ENCODE assay signal across 8 cellular contexts in the genomic region with DNA sequence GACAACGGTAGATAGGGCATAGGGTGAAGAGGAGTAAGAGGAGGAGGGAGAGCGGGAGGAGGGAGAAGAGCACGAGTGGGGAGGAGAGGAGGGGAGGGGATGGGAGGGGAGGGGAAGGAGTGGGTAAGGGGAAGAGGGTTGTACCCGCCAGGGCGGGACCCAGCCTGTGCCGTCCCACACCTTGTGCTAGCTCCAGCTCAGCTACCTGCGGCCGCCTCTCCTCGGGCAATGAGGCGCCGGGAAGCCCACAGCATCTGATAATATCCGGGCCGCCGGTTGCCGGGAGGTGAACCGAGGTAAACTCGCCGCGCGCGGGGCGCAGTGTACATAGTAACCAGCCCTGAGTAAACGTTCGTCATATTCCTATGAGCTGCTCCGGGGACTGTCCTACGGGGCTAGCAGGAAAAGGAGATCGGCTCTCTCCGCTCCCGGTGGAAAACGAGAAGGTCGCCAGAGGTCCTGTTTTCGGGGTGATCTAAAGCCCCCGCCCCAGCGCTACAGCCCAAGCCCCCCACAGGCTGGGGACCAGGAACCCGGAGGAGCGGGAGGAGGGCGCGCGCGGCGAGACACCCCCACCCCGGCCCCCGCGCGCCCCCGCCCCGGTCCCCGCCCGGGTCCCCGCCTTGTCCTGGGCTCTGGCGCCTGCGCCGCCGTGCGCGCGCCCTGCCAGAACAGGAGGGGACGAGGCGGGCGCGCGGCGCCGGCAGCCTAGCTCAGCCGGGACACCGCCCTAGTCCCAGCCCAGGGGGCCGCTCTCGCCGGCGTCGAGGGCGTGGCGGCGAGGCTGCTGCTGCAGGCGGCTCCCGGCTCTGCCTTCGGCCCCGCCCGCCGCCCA. TPM values are rescaled to one million over a fixed set of nuclear protein-coding genes. Genes with fewer than 3 reads are reported as not detected.
A peak's percentile ranks its signal among the peaks of the same experiment; 100 is the strongest.
DNase-seq lines count a peak whose midpoint lies in the region; ATAC-seq, FAIRE-seq and TF ChIP-seq lines count a peak whose summit lies in the region.

TSS of gene RCAN3 (plus strand) at position 669 of the 835 bp plus-strand sequence. CDS start 11,537 bp downstream, outside the sequence.

- WGBS in A549 (ENCODE audit: missing lambda C conversion rate) = 1% methylated on average over 21 of the region's 80 CpGs
- 0% methylated on average over 16 to 22 of the region's 80 CpGs for WGBS in esophagus squamous epithelium, 2 donors

- peaks cover 20% of the 10 kb centered on the region for H3K4me1 ChIP-seq in A549
- H3K4me1 ChIP-seq in Peyer's patch = peaks cover 0 to 22% (median 7%) of the 10 kb centered on the region in 4 donors
- H3K4me1 ChIP-seq in esophagus squamous epithelium = peaks cover 5 to 46% (median 13%) of the 10 kb centered on the region in 3 donors
- peaks cover 0 to 5% of the 10 kb centered on the region in 2 donors for H3K4me1 ChIP-seq in muscle layer of duodenum (ENCODE audit: control insufficient read depth in 1 of 2, insufficient read depth in 2 of 2, low read length in 2 of 2)

- H3K4me2 ChIP-seq in A549 = peak within 1 kb of the TSS; percentile 94

- peaks cover 6 to 25% of the 10 kb centered on the region in 2 donors for H3K36me3 Mint-ChIP-seq in activated T-cell treated with anti-CD3 and anti-CD28 coated beads, Interleukin-2, amount 50 U/mL, for 72 hours (ENCODE audit: insufficient read depth in 2 of 2)

- no peaks in the 10 kb centered on the region for H3K27me3 ChIP-seq in Peyer's patch
- H3K27me3 ChIP-seq in esophagus squamous epithelium = no peaks in the 10 kb centered on the region
- H3K27me3 ChIP-seq in muscle layer of duodenum (ENCODE audit: low read depth, low read length) = no peaks in the 10 kb centered on the region

- intact Hi-C loops in esophagus squamous epithelium (cut with DNase I) = no loop called here

- H3K36me3 ChIP-seq in Peyer's patch (no peaks in the 10 kb centered on the region), esophagus squamous epithelium (no peaks in the 10 kb centered on the region), muscle layer of duodenum (ENCODE audit: control insufficient read depth in 1 of 2, insufficient read depth in 2 of 2, low read length in 2 of 2) (no peaks in the 10 kb centered on the region)

- POLR2A ChIA-PET in A549 (lab: Yijun Ruan, JAX) = interaction anchor here (1.0 to 2.3 kb wide), 7 partner anchors 9 to 109 kb away, joined by 3 to 14 read pairs (median 4); partner anchors contain the start of genes NIPAL3 and STPG1

- TF ChIP-seq POLR2A in A549 (IDR thresholded peaks at IDR 0.05; ENCODE audit: low read length) (peak; percentile 42), Peyer's patch (IDR thresholded peaks at IDR 0.05) (peak; percentile 42 to 54), esophagus squamous epithelium (IDR thresholded peaks at IDR 0.05) (peak in 2 of 4 donors; percentile 24 to 44)

- H3K4me3 ChIP-seq in A549 = peak within 1 kb of the TSS; percentile 68
- peak within 1 kb of the TSS; percentile 84 to 87 (median 84) for H3K4me3 ChIP-seq in Peyer's patch
- peak within 1 kb of the TSS; percentile 64 to 87 (median 68) for H3K4me3 ChIP-seq in esophagus squamous epithelium
- peak within 1 kb of the TSS; percentile 61 to 77 for H3K4me3 ChIP-seq in muscle layer of duodenum (ENCODE audit: low read depth in 1 of 2, low read length in 2 of 2)

- TF ChIP-seq EP300 in A549 (IDR thresholded peaks at IDR 0.05) = no peak

- no peak for TF ChIP-seq RAD21 in A549 (conservative IDR thresholded peaks at IDR 0.05 in 1 of 2, IDR thresholded peaks at IDR 0.05 in 1 of 2)

- H3K27ac ChIP-seq in A549 (peak within 1 kb of the TSS; percentile 86 to 98), Peyer's patch (peak within 1 kb of the TSS; percentile 92 to 99 (median 94)), esophagus squamous epithelium (peak within 1 kb of the TSS; percentile 89 to 94 (median 92)), muscle layer of duodenum (ENCODE audit: low read length) (peak within 1 kb of the TSS; percentile 67)

- TF ChIP-seq CTCF in A549 (IDR thresholded peaks at IDR 0.05) (no peak), Peyer's patch (IDR thresholded peaks at IDR 0.05) (peak in 1 of 6 experiments; percentile 4), esophagus squamous epithelium (IDR thresholded peaks at IDR 0.05) (no peak)

- peaks cover 0 to 3% of the 10 kb centered on the region in 2 donors for H3K9me3 Mint-ChIP-seq in activated T-cell treated with anti-CD3 and anti-CD28 coated beads, Interleukin-2, amount 50 U/mL, for 72 hours

- peak; percentile 92 to 94 for ATAC-seq in A549
- peak; percentile 73 for ATAC-seq in GM19035 (IDR thresholded peaks at IDR 0.05; ENCODE audit: unreplicated experiment)
- peak; percentile 86 to 87 for ATAC-seq in activated T-cell treated with anti-CD3 and anti-CD28 coated beads, Interleukin-2, amount 50 U/mL, for 72 hours (replicated peaks in 1 of 2)

- H3K4me3 Mint-ChIP-seq in activated T-cell treated with anti-CD3 and anti-CD28 coated beads, Interleukin-2, amount 50 U/mL, for 72 hours = peak within 1 kb of the TSS; percentile 93

- H3K9me3 ChIP-seq in A549 = no peaks in the 10 kb centered on the region
- no peaks in the 10 kb centered on the region for H3K9me3 ChIP-seq in Peyer's patch
- no peaks in the 10 kb centered on the region for H3K9me3 ChIP-seq in esophagus squamous epithelium
- H3K9me3 ChIP-seq in muscle layer of duodenum (ENCODE audit: control insufficient read depth in 1 of 2, low read length in 2 of 2) = no peaks in the 10 kb centered on the region

- peak; percentile 85 to 87 for DNase-seq in A549 (ENCODE audit: low read depth in 1 of 2, low spot score in 1 of 2)
- DNase-seq in Kasumi-1 (lab: John Stamatoyannopoulos, UW) = peak; percentile 85 to 88
- DNase-seq in Peyer's patch = peak; percentile 84 to 93 (median 90)
- DNase-seq in activated T-cell treated with anti-CD3 and anti-CD28 coated beads, Interleukin-2, amount 50 U/mL, for 72 hours = peak; percentile 93
- DNase-seq in esophagus squamous epithelium (lab: John Stamatoyannopoulos, UW) = peak; percentile 26
- DNase-seq in stimulated activated CD8-positive, alpha-beta memory T cell treated with anti-CD3 and anti-CD28 coated beads, Interleukin-7, amount 100 ng/mL, for 1 hour (ENCODE audit: low read depth in 2 of 2) = peak; percentile 61 to 72

- no peak for FAIRE-seq in A549 (lab: Jason Lieb, UNC)

- H3K27ac Mint-ChIP-seq in activated T-cell treated with anti-CD3 and anti-CD28 coated beads, Interleukin-2, amount 50 U/mL, for 72 hours = peak within 1 kb of the TSS; percentile 91

- peaks cover 52% of the 10 kb centered on the region for H3K4me1 Mint-ChIP-seq in activated T-cell treated with anti-CD3 and anti-CD28 coated beads, Interleukin-2, amount 50 U/mL, for 72 hours (ENCODE audit: low read depth)

- H3K27me3 Mint-ChIP-seq in activated T-cell treated with anti-CD3 and anti-CD28 coated beads, Interleukin-2, amount 50 U/mL, for 72 hours (ENCODE audit: low read depth) = no peaks in the 10 kb centered on the region

- CTCF ChIA-PET in A549 (lab: Yijun Ruan, JAX) = interaction anchor here (0.6 to 2.2 kb wide), 6 partner anchors 14 to 134 kb away, joined by 3 to 6 read pairs (median 3); no protein-coding TSS in a partner anchor

TF ChIP-seq in A549, 52 proteins besides CTCF, POLR2A, EP300 and RAD21 (continues in another document):
- TF ChIP-seq ZFP36 (IDR thresholded peaks at IDR 0.05; ENCODE audit: borderline replicate concordance, partially characterized antibody) = no peak
- TF ChIP-seq RFX5 (IDR thresholded peaks at IDR 0.05) = peak; percentile 48; the same call in 1 of the 2 replicates
- no peak for TF ChIP-seq HOXA7 (CRISPR knock-in tag; IDR thresholded peaks at IDR 0.05)
- no peak for TF ChIP-seq MYC (IDR thresholded peaks at IDR 0.05; ENCODE audit: borderline replicate concordance, low read length)
- no peak for TF ChIP-seq ELK1 (IDR thresholded peaks at IDR 0.05; ENCODE audit: low read depth, low read length)
- TF ChIP-seq TP53 (CRISPR knock-in tag; IDR thresholded peaks at IDR 0.05) = no peak
- no peak for TF ChIP-seq NR3C1 (IDR thresholded peaks at IDR 0.05)
- no peak for TF ChIP-seq FOSB (CRISPR knock-in tag; IDR thresholded peaks at IDR 0.05)
- TF ChIP-seq HMGXB4 (CRISPR knock-in tag; IDR thresholded peaks at IDR 0.05; ENCODE audit: borderline replicate concordance) = no peak
- TF ChIP-seq ZNF302 (CRISPR knock-in tag; IDR thresholded peaks at IDR 0.05) = no peak
- peak in 1 of 2 experiments; percentile 51; a peak in 2 of 5 replicates for TF ChIP-seq JUN (IDR thresholded peaks at IDR 0.05)
- no peak for TF ChIP-seq TFCP2L1 (CRISPR knock-in tag; IDR thresholded peaks at IDR 0.05)
- TF ChIP-seq EHMT2 (IDR thresholded peaks at IDR 0.05; ENCODE audit: low read depth) = no peak
- TF ChIP-seq SREBF2 (IDR thresholded peaks at IDR 0.05) = no peak

RNA-seq across cellular contexts. Expression of gene RCAN3, which starts in this region (rescaled TPM):
- polyA plus RNA-seq in A549 (2011; rRNA removed) (11.5 and 14.6 TPM in 2 replicates), A549 (2017; fragmentation: RNase III; extraction: RNeasy Plus Mini Kit Qiagen cat#74134 plus additional on column Dnase treatment) (6.7 to 7.5 TPM (median 7.4 TPM) in 3 replicates)
- polyA plus RNA-seq in A549 (2012; cell fraction: cytosol; rRNA removed) = 5.8 and 6.8 TPM in 2 replicates
- polyA plus RNA-seq in A549 (2012; cell fraction: nucleus; rRNA removed) = 3.3 and 7.4 TPM in 2 replicates
- polyA minus RNA-seq in A549 (2011; rRNA and poly(A)+ RNA removed) = 9.7 and 10.4 TPM in 2 replicates
- total RNA-seq in Peyer's patch (10 to 100 TPM in 2 of 4 donors, 1 to 10 TPM in 2; 5.4 to 15.7 (median 9.3) TPM), esophagus squamous epithelium (10 to 100 TPM; 14.4 to 24.1 (median 18.6) TPM)
- 100 to 1,000 TPM; 103 to 151 TPM for total RNA-seq in activated T-cell treated with anti-CD3 and anti-CD28 coated beads, Interleukin-2, amount 50 U/mL, for 72 hours

Comparison
In these comparisons a context has a peak if more than half of its experiments do, and no peak if none do; other contexts are left out.
1. Peak in every context shown above with its lines: DNase-seq, ATAC-seq, H3K4me3 ChIP-seq and H3K27ac ChIP-seq.
2. RNA of gene RCAN3 (total RNA-seq): 103 to 151 TPM in activated T-cell treated with anti-CD3 and anti-CD28 coated beads, Interleukin-2, amount 50 U/mL, for 72 hours; 14.4 to 24.1 TPM in esophagus squamous epithelium and 5.4 to 15.7 TPM in Peyer's patch; every median in the first group is over 4 times any median in the second.
3. DNase-seq: peak in every context shown above with its lines; median percentile 93 in activated T-cell treated with anti-CD3 and anti-CD28 coated beads, Interleukin-2, amount 50 U/mL, for 72 hours; 90 in Peyer's patch; 86 in Kasumi-1; 86 in A549; 66 in stimulated activated CD8-positive, alpha-beta memory T cell treated with anti-CD3 and anti-CD28 coated beads, Interleukin-7, amount 100 ng/mL, for 1 hour; 26 in esophagus squamous epithelium.